ENCODE assay signal across 21 cellular contexts in the genomic region with DNA sequence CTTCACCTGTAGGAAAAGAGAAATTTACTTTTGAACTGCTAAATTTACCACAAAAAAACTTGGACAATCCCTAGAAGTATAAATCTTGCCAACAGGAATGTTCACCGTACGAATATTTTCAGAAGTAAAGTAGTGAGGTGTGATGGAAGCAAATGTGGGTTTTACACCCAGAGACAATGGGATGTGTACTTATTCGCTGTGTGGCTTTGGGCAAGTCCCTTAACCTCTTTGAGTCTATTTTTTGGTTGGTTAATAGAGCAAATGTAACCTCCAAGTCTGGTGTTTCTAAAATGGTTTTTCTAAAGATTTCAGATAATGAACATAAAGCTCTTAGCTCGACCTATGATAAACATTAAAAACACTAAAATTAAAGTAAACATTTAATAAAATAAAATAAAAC. TPM values are rescaled to one million over a fixed set of nuclear protein-coding genes. Genes with fewer than 3 reads are reported as not detected.
DNase-seq lines count a peak whose midpoint lies in the region; ATAC-seq and TF ChIP-seq lines count a peak whose summit lies in the region.
"Had no signal": no experiment of that assay in that cellular context is flagged by ENCODE, and none has a peak within 500 bp of the region (broad histone marks: within the 10 kb centered on the region; RNA-seq: fewer than 3 reads in every experiment).

No MANE protein-coding gene starts in this region.

- peak overlapping the region; percentile 75 for H3K4me3 Mint-ChIP-seq in T-helper 1 cell treated with Interleukin-12 subunit alpha and Interleukin-12 subunit beta and Interleukin-4 antibody, amounts not matched to agents 30 μg/mL and 1 μg/mL, for 36 hours
- peak overlapping the region; percentile 83 for H3K4me3 Mint-ChIP-seq in activated naive CD4-positive, alpha-beta T cell treated with anti-CD3 and anti-CD28 coated beads, Interleukin-2, amount 50 U/mL, for 24 hours
- peak overlapping the region; percentile 19 for H3K4me3 Mint-ChIP-seq in T-helper 17 cell
- H3K4me3 Mint-ChIP-seq in naive thymus-derived CD8-positive, alpha-beta T cell = peak overlapping the region in 3 of 10 donors; percentile 9 to 11 (median 9)
- H3K4me3 Mint-ChIP-seq in stimulated activated memory B cell treated with anti-CD40 and anti-IgM and Interleukin-4, amounts not matched to agents 10 μg/mL and 1 μg/mL and 100 μg/mL, for 72 hours = no peak overlapping the region

- H3K9me3 Mint-ChIP-seq in T-helper 1 cell treated with Interleukin-12 subunit alpha and Interleukin-12 subunit beta and Interleukin-4 antibody, amounts not matched to agents 30 μg/mL and 1 μg/mL, for 36 hours = no peaks in the 10 kb centered on the region
- no peaks in the 10 kb centered on the region for H3K9me3 Mint-ChIP-seq in activated naive CD4-positive, alpha-beta T cell treated with anti-CD3 and anti-CD28 coated beads, Interleukin-2, amount 50 U/mL, for 24 hours
- H3K9me3 Mint-ChIP-seq in naive thymus-derived CD8-positive, alpha-beta T cell = no peaks in the 10 kb centered on the region
- no peaks in the 10 kb centered on the region for H3K9me3 Mint-ChIP-seq in stimulated activated memory B cell treated with anti-CD40 and anti-IgM and Interleukin-4, amounts not matched to agents 10 μg/mL and 1 μg/mL and 100 μg/mL, for 72 hours

- H3K27ac Mint-ChIP-seq in T-helper 1 cell treated with Interleukin-12 subunit alpha and Interleukin-12 subunit beta and Interleukin-4 antibody, amounts not matched to agents 30 μg/mL and 1 μg/mL, for 36 hours = peak overlapping the region; percentile 69
- peak overlapping the region; percentile 90 for H3K27ac Mint-ChIP-seq in activated naive CD4-positive, alpha-beta T cell treated with anti-CD3 and anti-CD28 coated beads, Interleukin-2, amount 50 U/mL, for 24 hours
- H3K27ac Mint-ChIP-seq in T-helper 17 cell = peak overlapping the region; percentile 68
- peak overlapping the region in 7 of 10 donors; percentile 8 to 57 (median 37) for H3K27ac Mint-ChIP-seq in naive thymus-derived CD8-positive, alpha-beta T cell
- H3K27ac Mint-ChIP-seq in stimulated activated memory B cell treated with anti-CD40 and anti-IgM and Interleukin-4, amounts not matched to agents 10 μg/mL and 1 μg/mL and 100 μg/mL, for 72 hours = no peak overlapping the region

- ATAC-seq in T-helper 17 cell (peak; percentile 47), GM18505 (IDR thresholded peaks at IDR 0.05; ENCODE audit: unreplicated experiment) (no peak)
- no peak for ATAC-seq in naive thymus-derived CD8-positive, alpha-beta T cell
- ATAC-seq in stimulated activated memory B cell treated with anti-CD40 and anti-IgM and Interleukin-4, amounts not matched to agents 10 μg/mL and 1 μg/mL and 100 μg/mL, for 72 hours = no peak
- ATAC-seq: HCT116 had no signal

- no peaks in the 10 kb centered on the region for H3K27me3 Mint-ChIP-seq in T-helper 1 cell treated with Interleukin-12 subunit alpha and Interleukin-12 subunit beta and Interleukin-4 antibody, amounts not matched to agents 30 μg/mL and 1 μg/mL, for 36 hours (ENCODE audit: low read depth)
- no peaks in the 10 kb centered on the region for H3K27me3 Mint-ChIP-seq in activated naive CD4-positive, alpha-beta T cell treated with anti-CD3 and anti-CD28 coated beads, Interleukin-2, amount 50 U/mL, for 24 hours
- no peaks in the 10 kb centered on the region for H3K27me3 Mint-ChIP-seq in T-helper 17 cell
- H3K27me3 Mint-ChIP-seq in naive thymus-derived CD8-positive, alpha-beta T cell = no peaks in the 10 kb centered on the region
- H3K27me3 Mint-ChIP-seq in stimulated activated memory B cell treated with anti-CD40 and anti-IgM and Interleukin-4, amounts not matched to agents 10 μg/mL and 1 μg/mL and 100 μg/mL, for 72 hours = no peaks in the 10 kb centered on the region

- TF ChIP-seq POLR2A in GM18505 (IDR thresholded peaks at IDR 0.05; ENCODE audit: borderline replicate concordance, extremely low read depth, insufficient read depth, insufficient read length) = no peak

- H3K36me3 Mint-ChIP-seq in T-helper 1 cell treated with Interleukin-12 subunit alpha and Interleukin-12 subunit beta and Interleukin-4 antibody, amounts not matched to agents 30 μg/mL and 1 μg/mL, for 36 hours (ENCODE audit: low read depth) = peaks cover 67% of the 10 kb centered on the region
- H3K36me3 Mint-ChIP-seq in activated naive CD4-positive, alpha-beta T cell treated with anti-CD3 and anti-CD28 coated beads, Interleukin-2, amount 50 U/mL, for 24 hours = peaks cover 47% of the 10 kb centered on the region
- peaks cover 17% of the 10 kb centered on the region for H3K36me3 Mint-ChIP-seq in T-helper 17 cell (ENCODE audit: low read depth)
- H3K36me3 Mint-ChIP-seq in naive thymus-derived CD8-positive, alpha-beta T cell = peaks cover 12 to 86% (median 41%) of the 10 kb centered on the region in 3 donors
- peaks cover 61% of the 10 kb centered on the region for H3K36me3 Mint-ChIP-seq in stimulated activated memory B cell treated with anti-CD40 and anti-IgM and Interleukin-4, amounts not matched to agents 10 μg/mL and 1 μg/mL and 100 μg/mL, for 72 hours

- no peak for DNase-seq in T-helper 1 cell
- DNase-seq in activated naive CD4-positive, alpha-beta T cell treated with anti-CD3 and anti-CD28 coated beads, Interleukin-2, amount 50 U/mL, for 16 hours = no peak
- DNase-seq in T-helper 17 cell = no peak
- no peak for DNase-seq in naive thymus-derived CD8-positive, alpha-beta T cell
- DNase-seq: EL, IMR-90, NCI-H1092 treated with DMSO at 0.1 percent for 48 hours, NCI-H2029 treated with DMSO at 0.1 percent for 48 hours, NCI-H226, NCI-H510A treated with DMSO at 0.1 percent for 48 hours, NCI-H748 treated with DMSO at 0.1 percent for 48 hours, PC-9, RPMI8226, SHP77 treated with DMSO at 0.1 percent for 48 hours had no signal

- no peaks in the 10 kb centered on the region for H3K9me3 ChIP-seq in T-helper 17 cell (ENCODE audit: control insufficient read depth, low read length, poor library complexity, severe bottlenecking)
- H3K9me3 ChIP-seq: BLaER1 treated with 17β-estradiol and CSF1 and Interleukin-3, amounts not matched to agents 10 nM and 100 nM had no signal

- H3K4me1 Mint-ChIP-seq in T-helper 1 cell treated with Interleukin-12 subunit alpha and Interleukin-12 subunit beta and Interleukin-4 antibody, amounts not matched to agents 30 μg/mL and 1 μg/mL, for 36 hours (ENCODE audit: low read depth) = peaks cover 45% of the 10 kb centered on the region
- H3K4me1 Mint-ChIP-seq in activated naive CD4-positive, alpha-beta T cell treated with anti-CD3 and anti-CD28 coated beads, Interleukin-2, amount 50 U/mL, for 24 hours = peaks cover 43% of the 10 kb centered on the region
- peaks cover 22% of the 10 kb centered on the region for H3K4me1 Mint-ChIP-seq in T-helper 17 cell
- H3K4me1 Mint-ChIP-seq in naive thymus-derived CD8-positive, alpha-beta T cell = peaks cover 0 to 20% (median 15%) of the 10 kb centered on the region in 4 donors
- H3K4me1 Mint-ChIP-seq in stimulated activated memory B cell treated with anti-CD40 and anti-IgM and Interleukin-4, amounts not matched to agents 10 μg/mL and 1 μg/mL and 100 μg/mL, for 72 hours = no peaks in the 10 kb centered on the region

- POLR2A ChIA-PET in naive thymus-derived CD8-positive, alpha-beta T cell (lab: Charles Lee) = no interaction called here

RNA-seq across cellular contexts. Expression of gene PRG4, which starts 27.8 kb away (rescaled TPM):
- under 1 TPM; 0.10 to 0.45 TPM for total RNA-seq in T-helper 17 cell
- total RNA-seq in naive thymus-derived CD8-positive, alpha-beta T cell = under 1 TPM in 1 of 2 experiments, not detected in 1; 0.08 TPM
- polyA plus RNA-seq in naive thymus-derived CD8-positive, alpha-beta T cell = under 1 TPM in 2 of 3 donors, not detected in 1; 0.05 to 0.06 TPM
- total RNA-seq: H1, IMR-90, PC-9 had no signal
- polyA plus RNA-seq: H1, IMR-90 had no signal

RNA-seq across cellular contexts. Expression of gene TPR, which starts 51.2 kb away (rescaled TPM):
- total RNA-seq in T-helper 17 cell = 100 to 1,000 TPM; 132 to 139 TPM
- total RNA-seq in naive thymus-derived CD8-positive, alpha-beta T cell = 100 to 1,000 TPM; 139 to 149 TPM
- polyA plus RNA-seq in naive thymus-derived CD8-positive, alpha-beta T cell = 10 to 100 TPM; 15.9 to 65.0 (median 31.2) TPM

RNA-seq across cellular contexts. Expression of gene ODR4, which starts 51.8 kb away (rescaled TPM):
- 10 to 100 TPM; 18.6 to 22.5 TPM for total RNA-seq in T-helper 17 cell
- 10 to 100 TPM; 20.1 to 24.7 TPM for total RNA-seq in naive thymus-derived CD8-positive, alpha-beta T cell
- polyA plus RNA-seq in naive thymus-derived CD8-positive, alpha-beta T cell = 1 to 10 TPM; 6.7 to 8.3 (median 7.5) TPM
